Comparison of ENCODE assay signal across 1 cellular context in the genomic region with DNA sequence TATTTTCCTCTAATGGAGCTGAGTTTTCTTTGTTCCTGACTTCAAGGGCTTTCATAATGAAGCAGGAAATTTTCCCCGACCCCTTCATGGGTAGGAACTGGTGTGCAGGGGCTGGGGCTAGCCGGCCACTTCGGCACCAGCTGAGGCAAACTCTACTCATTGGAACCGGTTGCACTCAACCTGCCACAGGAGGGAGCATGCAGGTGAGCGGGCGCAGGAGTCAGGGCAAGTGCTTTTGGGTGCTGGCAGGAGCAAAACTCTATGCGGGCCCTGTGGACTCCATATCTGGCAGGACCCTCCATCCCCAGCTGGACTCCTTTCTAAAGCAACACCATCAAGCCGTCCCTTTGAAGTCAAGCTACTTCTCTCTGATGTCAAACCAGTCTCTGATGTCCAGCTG.
TF ChIP-seq lines count a peak whose summit lies in the region.

No MANE protein-coding gene starts in this region.

TF ChIP-seq in GM23338, 12 proteins besides CTCF, POLR2A, EP300 and RAD21 (continued from another document):
- TF ChIP-seq NANOG (IDR thresholded peaks at IDR 0.05; ENCODE audit: borderline replicate concordance), result no peak
